19 cellular contexts compared by ENCODE assay signal in genomic region chr1:197149340-197149739, GRCh38. TPM values are rescaled to one million over a fixed set of nuclear protein-coding genes. Genes with fewer than 3 reads are reported as not detected.
A peak's percentile ranks its signal among the peaks of the same experiment; 100 is the strongest.
DNase-seq lines count a peak whose midpoint lies in the region; ATAC-seq and TF ChIP-seq lines count a peak whose summit lies in the region.
"Had no signal": no experiment of that assay in that cellular context is flagged by ENCODE, and none has a peak within 500 bp of the region (broad histone marks: within the 10 kb centered on the region; RNA-seq: fewer than 3 reads in every experiment).

No MANE protein-coding gene starts in this region.

- ATAC-seq in CD4-positive, alpha-beta T cell (ENCODE audit: poor library complexity), result no peak
- ATAC-seq: GM23338, HCT116 had no signal

- no peak overlapping the region for H2AFZ ChIP-seq in OCI-LY7 (ENCODE audit: low read length)
- H2AFZ ChIP-seq: GM23338 had no signal

- H3K79me2 ChIP-seq in OCI-LY7 (ENCODE audit: insufficient read depth, low read depth, low read length), result peaks cover 21% of the 10 kb centered on the region

- H3K27ac Mint-ChIP-seq in CD4-positive, alpha-beta T cell, result no peak overlapping the region
- no peak overlapping the region for H3K27ac Mint-ChIP-seq in nephron
- H3K27ac Mint-ChIP-seq: B cell; CD4-positive, CD25-positive, alpha-beta regulatory T cell; CD8-positive, alpha-beta memory T cell; GM23338; H9; HFFc6 had no signal

- peak overlapping the region; percentile 17 for H3K4me3 Mint-ChIP-seq in CD4-positive, alpha-beta T cell
- H3K4me3 Mint-ChIP-seq in nephron, result peak overlapping the region in 2 of 3 experiments; percentile 48 to 52
- H3K4me3 Mint-ChIP-seq: GM23338, H9, HFFc6 had no signal

- H4K20me1 ChIP-seq in OCI-LY7 (ENCODE audit: insufficient read depth, low read length), result peaks cover 11% of the 10 kb centered on the region
- H4K20me1 ChIP-seq: BLaER1 had no signal

- intact Hi-C loops in A673 (cut with micrococcal nuclease; ENCODE audit: unreplicated experiment) (no loop called here), OCI-LY7 (cut with micrococcal nuclease; ENCODE audit: unreplicated experiment) (loop anchor here (5.0 to 10.0 kb wide), 2 partner anchors 625 to 1318 kb away; partner anchors contain the start of gene DENND1B)
- intact Hi-C loops in CD4-positive, alpha-beta T cell (cut with DNase I, micrococcal nuclease), result loop anchor here in 1 of 2 experiments (2.0 to 10.0 kb wide), 2 partner anchors 47 to 755 kb away; partner anchors contain the start of gene C1orf53

- CTCF ChIA-PET in A673 (lab: Charles Lee) (no interaction called here), OCI-LY7 (lab: Charles Lee; ENCODE audit: unreplicated experiment) (no interaction called here)
- CTCF ChIA-PET in CD4-positive, alpha-beta T cell (lab: Charles Lee), result no interaction called here

- POLR2A ChIA-PET in A673 (lab: Charles Lee; ENCODE audit: low non-redundant PET) (no interaction called here), OCI-LY7 (lab: Charles Lee) (interaction anchor here (0.7 to 1.3 kb wide), 3 partner anchors 11 to 22 kb away, joined by 3 read pairs; no protein-coding TSS in a partner anchor)
- POLR2A ChIA-PET in CD4-positive, alpha-beta T cell (lab: Charles Lee), result no interaction called here

- H3K4me1 Mint-ChIP-seq in CD4-positive, alpha-beta T cell (ENCODE audit: low read depth), result peaks cover 16% of the 10 kb centered on the region
- H3K4me1 Mint-ChIP-seq in nephron, result peaks cover 5% of the 10 kb centered on the region
- H3K4me1 Mint-ChIP-seq: GM23338 had no signal

- H3K27me3 ChIP-seq in A673 (replicated peaks; ENCODE audit: insufficient read depth, low read depth, low read length, poor library complexity), result no peaks in the 10 kb centered on the region
- peaks cover 6% of the 10 kb centered on the region for H3K27me3 ChIP-seq in CD4-positive, alpha-beta T cell (ENCODE audit: control insufficient read depth, insufficient read depth, low read length)
- H3K27me3 ChIP-seq: BLaER1 had no signal

- H3K4me3 ChIP-seq in A673 (ENCODE audit: low read depth, low read length, poor library complexity, severe bottlenecking), result no peak overlapping the region
- H3K4me3 ChIP-seq in OCI-LY7 (ENCODE audit: low read depth, low read length, poor library complexity, severe bottlenecking), result no peak overlapping the region
- H3K4me3 ChIP-seq: BLaER1, GM23338 had no signal

- no peak overlapping the region for H3K4me2 ChIP-seq in OCI-LY7 (ENCODE audit: low read length)
- H3K4me2 ChIP-seq: BLaER1, GM23338 had no signal

- DNase-seq in A673 (ENCODE audit: low spot score), result peak; percentile 81
- DNase-seq in CD4-positive, alpha-beta T cell, result no peak
- DNase-seq in NCI-H524 treated with DMSO at 0.1 percent for 48 hours (lab: John Stamatoyannopoulos, UW), result peak; percentile 84
- no peak for DNase-seq in D341Med (ENCODE audit: low spot score)
- DNase-seq in NOMO-1 (lab: John Stamatoyannopoulos, UW; ENCODE audit: unreplicated experiment in 2 of 2), result no peak
- no peak for DNase-seq in OCI-LY7 (ENCODE audit: low spot score)
- DNase-seq in activated gamma-delta T cell treated with Interleukin-2 at 50 U/mL for 16 hours, result no peak
- DNase-seq: CD4-positive, CD25-positive, alpha-beta regulatory T cell; CD8-positive, alpha-beta memory T cell; DMS53; DND-41; H9; HFFc6 had no signal

- no peaks in the 10 kb centered on the region for H3K9me2 ChIP-seq in OCI-LY7 (ENCODE audit: insufficient read depth, low read length)

- H3K4me1 ChIP-seq in A673 (ENCODE audit: insufficient read depth, low read length, poor library complexity, severe bottlenecking) (peaks cover 22% of the 10 kb centered on the region), OCI-LY7 (ENCODE audit: insufficient read depth, low read length, poor library complexity, severe bottlenecking) (no peaks in the 10 kb centered on the region)

- peaks cover 5% of the 10 kb centered on the region for H3K36me3 Mint-ChIP-seq in CD4-positive, alpha-beta T cell (ENCODE audit: low read depth)
- H3K36me3 Mint-ChIP-seq in nephron (ENCODE audit: low read depth), result no peaks in the 10 kb centered on the region
- H3K36me3 Mint-ChIP-seq: CD4-positive, CD25-positive, alpha-beta regulatory T cell had no signal

- H3K9me3 ChIP-seq in A673 (ENCODE audit: low read depth, low read length, poor library complexity, severe bottlenecking) (no peaks in the 10 kb centered on the region), OCI-LY7 (ENCODE audit: low read length) (no peaks in the 10 kb centered on the region)
- no peaks in the 10 kb centered on the region for H3K9me3 ChIP-seq in CD4-positive, alpha-beta T cell (ENCODE audit: control insufficient read depth, low read length)
- H3K9me3 ChIP-seq: BLaER1 had no signal

- H3K27ac ChIP-seq in A673 (ENCODE audit: low read depth, low read length, poor library complexity, severe bottlenecking) (no peak overlapping the region), OCI-LY7 (ENCODE audit: low read depth, low read length, poor library complexity, severe bottlenecking) (no peak overlapping the region)
- no peak overlapping the region for H3K27ac ChIP-seq in CD4-positive, alpha-beta T cell (ENCODE audit: low read depth, low read length)
- H3K27ac ChIP-seq: BLaER1, C4-2B had no signal

- H3K36me3 ChIP-seq in A673 (ENCODE audit: insufficient read depth, low read length, poor library complexity, severe bottlenecking) (peaks cover 3% of the 10 kb centered on the region), OCI-LY7 (ENCODE audit: insufficient read depth, low read length) (peaks cover 12% of the 10 kb centered on the region)
- H3K36me3 ChIP-seq: BLaER1 had no signal

- TF ChIP-seq CTCF in A673 (conservative IDR thresholded peaks at IDR 0.05; ENCODE audit: low read depth, low read length), result no peak
- TF ChIP-seq CTCF in CD4-positive, alpha-beta T cell (IDR thresholded peaks at IDR 0.05), result no peak
- TF ChIP-seq CTCF in nephron (IDR thresholded peaks at IDR 0.05; ENCODE audit: unreplicated experiment in 3 of 3), result no peak
- TF ChIP-seq CTCF in OCI-LY7 (conservative IDR thresholded peaks at IDR 0.05; ENCODE audit: low read length), result no peak

- no TSS peak for BruUV-seq in A673 (replicated peaks; lab: Mats Ljungman, UMichigan)
- no TSS peak for BruUV-seq in OCI-LY7 (replicated peaks; lab: Mats Ljungman, UMichigan)

- H3K27me3 Mint-ChIP-seq in CD4-positive, alpha-beta T cell, result peaks cover 7% of the 10 kb centered on the region
- H3K27me3 Mint-ChIP-seq in nephron (ENCODE audit: low read depth), result no peaks in the 10 kb centered on the region

- no peaks in the 10 kb centered on the region for H3K9me3 Mint-ChIP-seq in CD4-positive, alpha-beta T cell
- H3K9me3 Mint-ChIP-seq in nephron, result no peaks in the 10 kb centered on the region
- H3K9me3 Mint-ChIP-seq: CD4-positive, CD25-positive, alpha-beta regulatory T cell; CD8-positive, alpha-beta memory T cell; GM23338; HFFc6 had no signal

RNA-seq across cellular contexts. Expression of gene ASPM, which starts 2.9 kb away (rescaled TPM):
- total RNA-seq in A673 (2021), result 72.2 and 78.5 TPM in 2 replicates
- under 1 TPM; 0.25 to 0.36 TPM for total RNA-seq in CD4-positive, alpha-beta T cell
- 88.4 and 88.6 TPM in 2 replicates for total RNA-seq in OCI-LY7 (2014; rRNA removed; shearing (Covaris generic))
- total RNA-seq in OCI-LY7 (2022), result 76.8 and 93.9 TPM in 2 replicates

RNA-seq across cellular contexts. Expression of gene ZBTB41, which starts 51.8 kb away (rescaled TPM):
- 9.3 and 9.6 TPM in 2 replicates for total RNA-seq in A673 (2021)
- 1 to 10 TPM; 5.1 to 5.2 TPM for total RNA-seq in CD4-positive, alpha-beta T cell
- total RNA-seq in OCI-LY7 (2014; rRNA removed; shearing (Covaris generic)), result 5.9 and 6.4 TPM in 2 replicates
- 9.8 and 10.9 TPM in 2 replicates for total RNA-seq in OCI-LY7 (2022)

Comparison
In these comparisons a context has a peak if more than half of its experiments do, and no peak if none do; other contexts are left out.
1. DNase-seq: peak in A673 (single experiment) and NCI-H524 treated with DMSO at 0.1 percent for 48 hours (single experiment); none in CD4-positive, alpha-beta T cell (0 of 10), D341Med (single experiment), NOMO-1 (0 of 2), OCI-LY7 (single experiment) and activated gamma-delta T cell treated with Interleukin-2 at 50 U/mL for 16 hours (single experiment).
2. RNA of gene ASPM, which starts 2.9 kb away (total RNA-seq): 76.8 to 93.9 TPM in OCI-LY7 and 72.2 to 78.5 TPM in A673; 0.25 to 0.36 TPM in CD4-positive, alpha-beta T cell; every median in the first group is over 10 times any median in the second.